ENCODE assay signal across 8 cellular contexts in genomic region chr9:137027369-137028012, GRCh38. TPM values are rescaled to one million over a fixed set of nuclear protein-coding genes. Genes with fewer than 3 reads are reported as not detected.
A peak's percentile ranks its signal among the peaks of the same experiment; 100 is the strongest.
DNase-seq lines count a peak whose midpoint lies in the region; ATAC-seq and TF ChIP-seq lines count a peak whose summit lies in the region.

No MANE protein-coding gene starts in this region.

- TF ChIP-seq POLR2A in tibial nerve (IDR thresholded peaks at IDR 0.05) = no peak

- no peaks in the 10 kb centered on the region for H3K9me3 ChIP-seq in heart right ventricle
- no peaks in the 10 kb centered on the region for H3K9me3 ChIP-seq in liver (ENCODE audit: control insufficient read depth in 4 of 4, low read length in 3 of 4)
- H3K9me3 ChIP-seq in tibial nerve = no peaks in the 10 kb centered on the region

- H3K9ac ChIP-seq in liver (ENCODE audit: low read depth in 1 of 2, low read length in 2 of 2) = no peak overlapping the region

- WGBS in heart right ventricle, 2 donors = 6 to 7% methylated on average over 52 to 53 of the region's 53 CpGs
- WGBS in liver = 4% methylated on average over 53 of the region's 53 CpGs
- WGBS in tibial nerve, 2 donors = 5 to 12% methylated on average over 9 to 28 of the region's 53 CpGs

- H3K4me3 ChIP-seq in heart right ventricle (peak overlapping the region in 9 of 10 donors; percentile 48 to 70 (median 60)), astrocyte of the cerebellum (ENCODE audit: low read depth, low read length) (peak overlapping the region; percentile 37), liver (ENCODE audit: low read depth in 1 of 3, low read length in 3 of 3) (peak overlapping the region; percentile 46 to 72 (median 58)), tibial nerve (peak overlapping the region; percentile 43 to 63 (median 57))

- H3K4me1 ChIP-seq in heart right ventricle (peaks cover 12 to 48% (median 30%) of the 10 kb centered on the region in 9 donors), liver (ENCODE audit: control insufficient read depth in 4 of 4, insufficient read depth in 4 of 4, low read length in 3 of 4) (peaks cover 39 to 67% (median 51%) of the 10 kb centered on the region in 4 donors), tibial nerve (peaks cover 0 to 81% (median 67%) of the 10 kb centered on the region in 4 donors)

- H3K27ac ChIP-seq in heart right ventricle = peak overlapping the region in 6 of 10 donors; percentile 28 to 56 (median 38)
- H3K27ac ChIP-seq in liver (ENCODE audit: low read depth in 1 of 2, low read length in 2 of 2) = peak overlapping the region; percentile 43 to 71
- peak overlapping the region; percentile 78 to 97 (median 86) for H3K27ac ChIP-seq in tibial nerve

- intact Hi-C loops in heart right ventricle (cut with DNase I) = loop anchor here in 3 of 10 donors (2.0 to 10.0 kb wide), 4 partner anchors 77 to 235 kb away; partner anchors contain the start of genes AJM1 (in 1 of the 3), PHPT1 (in 1 of the 3) and TMEM141 (in 1 of the 3)
- intact Hi-C loops in Right ventricle myocardium superior (cut with DNase I) = no loop called here

- TF ChIP-seq RAD21 in liver (IDR thresholded peaks at IDR 0.05) = no peak

- no peak for TF ChIP-seq EP300 in tibial nerve (IDR thresholded peaks at IDR 0.05)

- H3K36me3 ChIP-seq in heart right ventricle (peaks cover 0 to 1% (median 0%) of the 10 kb centered on the region in 9 donors), liver (ENCODE audit: control insufficient read depth in 4 of 4, insufficient read depth in 3 of 4, low read depth in 1 of 4, low read length in 3 of 4) (no peaks in the 10 kb centered on the region), tibial nerve (peaks cover 0 to 3% (median 0%) of the 10 kb centered on the region in 3 donors)

- H3K27me3 ChIP-seq in heart right ventricle (no peaks in the 10 kb centered on the region), liver (ENCODE audit: control insufficient read depth in 4 of 4, insufficient read depth in 4 of 4, low read length in 3 of 4) (no peaks in the 10 kb centered on the region), tibial nerve (no peaks in the 10 kb centered on the region)

- DNase-seq in heart right ventricle (peak in 1 of 2 donors; percentile 51), Right ventricle myocardium superior (no peak), astrocyte of the cerebellum (ENCODE audit: low read depth) (no peak), tibial nerve (ENCODE audit: low spot score in 2 of 2) (no peak), activated gamma-delta T cell (lab: John Stamatoyannopoulos, UW) (no peak)
- DNase-seq in activated CD4-positive, CD25-positive, alpha-beta regulatory T cell treated with anti-CD3 and anti-CD28 coated beads, Interleukin-2, amount 50 U/mL, for 72 hours = no peak

- TF ChIP-seq CTCF in heart right ventricle (IDR thresholded peaks at IDR 0.05) (no peak), astrocyte of the cerebellum (IDR thresholded peaks at IDR 0.05; ENCODE audit: low read depth, low read length, missing control alignments) (no peak), liver (IDR thresholded peaks at IDR 0.05; ENCODE audit: low read depth, low read length, missing input control) (no peak), tibial nerve (IDR thresholded peaks at IDR 0.05) (no peak)

- in situ Hi-C loops in astrocyte of the cerebellum (cut with HindIII; ENCODE audit: low sequenced_read_pairs) = loop anchor here (25.0 kb wide), 1 partner anchor 240 kb away; the partner anchor contains the start of genes CCDC183 and TMEM141

- ATAC-seq in heart right ventricle (peak in 1 of 8 donors; percentile 6), Right ventricle myocardium superior (ENCODE audit: poor library complexity) (no peak), HG03442 (IDR thresholded peaks at IDR 0.05; ENCODE audit: unreplicated experiment) (no peak)

TF ChIP-seq in liver, 16 proteins besides CTCF, POLR2A, EP300 and RAD21 (continues in another document):
- TF ChIP-seq NR2F2 (IDR thresholded peaks at IDR 0.05) = no peak
- TF ChIP-seq FOXA2 (IDR thresholded peaks at IDR 0.05) = no peak
- no peak for TF ChIP-seq REST (IDR thresholded peaks at IDR 0.05)
- no peak for TF ChIP-seq GABPA (IDR thresholded peaks at IDR 0.05 in 1 of 2, conservative IDR thresholded peaks at IDR 0.05 in 1 of 2)
- no peak for TF ChIP-seq JUND (IDR thresholded peaks at IDR 0.05)
- no peak for TF ChIP-seq EGR1 (IDR thresholded peaks at IDR 0.05; ENCODE audit: low read depth in 2 of 2)
- TF ChIP-seq SP1 (IDR thresholded peaks at IDR 0.05) = no peak
- TF ChIP-seq RXRA (IDR thresholded peaks at IDR 0.05) = no peak
- TF ChIP-seq ATF3 (IDR thresholded peaks at IDR 0.05) = no peak
- no peak for TF ChIP-seq FOXA1 (IDR thresholded peaks at IDR 0.05)
- no peak for TF ChIP-seq HNF4G (IDR thresholded peaks at IDR 0.05)
- TF ChIP-seq HNF4A (conservative IDR thresholded peaks at IDR 0.05) = no peak
- TF ChIP-seq ZBTB33 (IDR thresholded peaks at IDR 0.05) = no peak
- no peak for TF ChIP-seq YY1 (IDR thresholded peaks at IDR 0.05)
- no peak for TF ChIP-seq TAF1 (conservative IDR thresholded peaks at IDR 0.05)

RNA-seq across cellular contexts. Expression of gene ABCA2, which starts 0.5 kb away (rescaled TPM):
- 10 to 100 TPM; 23.6 to 42.6 (median 28.1) TPM for total RNA-seq in heart right ventricle
- 10 to 100 TPM; 16.0 to 46.7 TPM for polyA plus RNA-seq in heart right ventricle
- 26.7 TPM for total RNA-seq in Right ventricle myocardium superior
- total RNA-seq in liver = 10 to 100 TPM in 1 of 2 donors, 1 to 10 TPM in 1; 2.9 to 15.2 TPM
- polyA plus RNA-seq in liver = 10 to 100 TPM in 1 of 2 donors, 1 to 10 TPM in 1; 9.5 to 15.1 TPM
- total RNA-seq in tibial nerve = 100 to 1,000 TPM; 136 to 291 (median 196) TPM

RNA-seq across cellular contexts. Expression of gene FUT7, which starts 4.4 kb away (rescaled TPM):
- total RNA-seq in heart right ventricle (under 1 TPM in 5 of 10 donors, not detected in 5; 0.13 to 0.30 (median 0.15) TPM), Right ventricle myocardium superior (not detected), liver (under 1 TPM; 0.37 to 0.67 TPM), tibial nerve (under 1 TPM in 1 of 4 donors, not detected in 3; 0.60 TPM)
- polyA plus RNA-seq in heart right ventricle (under 1 TPM; 0.07 to 0.15 TPM), liver (under 1 TPM in 1 of 2 donors, not detected in 1; 0.14 TPM)

RNA-seq across cellular contexts. Expression of gene NPDC1, which starts 18.5 kb away (rescaled TPM):
- total RNA-seq in heart right ventricle = 10 to 100 TPM; 29.1 to 74.3 (median 52.6) TPM
- 100 to 1,000 TPM in 1 of 2 donors, 10 to 100 TPM in 1; 74.2 to 153 TPM for polyA plus RNA-seq in heart right ventricle
- 59.1 TPM for total RNA-seq in Right ventricle myocardium superior
- total RNA-seq in liver = 1 to 10 TPM; 2.7 to 5.6 TPM
- polyA plus RNA-seq in liver = 10 to 100 TPM in 1 of 2 donors, 1 to 10 TPM in 1; 9.0 to 14.5 TPM
- total RNA-seq in tibial nerve = 100 to 1,000 TPM in 3 of 4 donors, 10 to 100 TPM in 1; 80.6 to 269 (median 182) TPM

RNA-seq across cellular contexts. Expression of gene ENTPD2, which starts 26.4 kb away (rescaled TPM):
- total RNA-seq in heart right ventricle (1 to 10 TPM in 8 of 10 donors, under 1 TPM in 2; 0.32 to 2.5 (median 1.6) TPM), Right ventricle myocardium superior (1.9 TPM), liver (under 1 TPM; 0.09 to 0.25 TPM), tibial nerve (10 to 100 TPM in 3 of 4 donors, 1 to 10 TPM in 1; 7.0 to 21.0 (median 18.1) TPM)
- polyA plus RNA-seq in heart right ventricle (1 to 10 TPM in 1 of 2 donors, under 1 TPM in 1; 0.96 to 3.3 TPM), liver (under 1 TPM; 0.17 to 0.40 TPM)

RNA-seq across cellular contexts. Expression of gene CLIC3, which starts 31.1 kb away (rescaled TPM):
- total RNA-seq in heart right ventricle = 10 to 100 TPM in 1 of 10 donors, 1 to 10 TPM in 8, under 1 TPM in 1; 0.46 to 11.5 (median 3.0) TPM
- 10 to 100 TPM in 1 of 2 donors, 1 to 10 TPM in 1; 9.5 to 21.4 TPM for polyA plus RNA-seq in heart right ventricle
- total RNA-seq in Right ventricle myocardium superior = 2.7 TPM
- under 1 TPM; 0.33 to 0.42 TPM for total RNA-seq in liver
- under 1 TPM; 0.38 to 0.83 TPM for polyA plus RNA-seq in liver
- 100 to 1,000 TPM in 1 of 4 donors, 10 to 100 TPM in 2, 1 to 10 TPM in 1; 1.2 to 120 (median 38.0) TPM for total RNA-seq in tibial nerve
